1 cellular context compared by ENCODE assay signal in genomic region chr2:117718048-117718447, GRCh38.
TF ChIP-seq lines count a peak whose summit lies in the region.

No MANE protein-coding gene starts in this region.

TF ChIP-seq in SK-N-SH, 30 proteins besides CTCF, POLR2A, EP300 and RAD21 (continued from another document):
- no peak for TF ChIP-seq IRF3 (IDR thresholded peaks at IDR 0.05; ENCODE audit: low read depth, low read length)
- TF ChIP-seq RCOR1 (IDR thresholded peaks at IDR 0.05; ENCODE audit: low read length) = peak; percentile 98
- TF ChIP-seq TEAD4 (IDR thresholded peaks at IDR 0.05; ENCODE audit: borderline replicate concordance, insufficient read depth) = peak; percentile 71
- TF ChIP-seq YY1 (IDR thresholded peaks at IDR 0.05; ENCODE audit: low read depth) = no peak
- TF ChIP-seq MXI1 (IDR thresholded peaks at IDR 0.05; ENCODE audit: low read depth, low read length) = no peak
- TF ChIP-seq GABPA (IDR thresholded peaks at IDR 0.05; ENCODE audit: low read depth) = no peak
- TF ChIP-seq RXRA (IDR thresholded peaks at IDR 0.05; ENCODE audit: borderline replicate concordance, low read depth) = no peak
- TF ChIP-seq SIN3A (IDR thresholded peaks at IDR 0.05; ENCODE audit: borderline replicate concordance, low read depth, low read length) = no peak
- TF ChIP-seq NRF1 (IDR thresholded peaks at IDR 0.05; ENCODE audit: low read depth, low read length) = no peak
- TF ChIP-seq TAF1 (IDR thresholded peaks at IDR 0.05; ENCODE audit: borderline replicate concordance, low read depth, low read length) = no peak
- TF ChIP-seq TCF12 (IDR thresholded peaks at IDR 0.05) = peak; percentile 62
- TF ChIP-seq, protein P1, sequence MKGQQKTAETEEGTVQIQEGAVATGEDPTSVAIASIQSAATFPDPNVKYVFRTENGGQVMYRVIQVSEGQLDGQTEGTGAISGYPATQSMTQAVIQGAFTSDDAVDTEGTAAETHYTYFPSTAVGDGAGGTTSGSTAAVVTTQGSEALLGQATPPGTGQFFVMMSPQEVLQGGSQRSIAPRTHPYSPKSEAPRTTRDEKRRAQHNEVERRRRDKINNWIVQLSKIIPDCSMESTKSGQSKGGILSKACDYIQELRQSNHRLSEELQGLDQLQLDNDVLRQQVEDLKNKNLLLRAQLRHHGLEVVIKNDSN (IDR thresholded peaks at IDR 0.05; ENCODE audit: borderline replicate concordance, low read depth) = no peak
- peak; percentile 43 for TF ChIP-seq FOXJ3 (CRISPR knock-in tag; IDR thresholded peaks at IDR 0.05)
